8 cellular contexts compared by ENCODE assay signal in genomic region chr1:23799570-23800395, GRCh38. TPM values are rescaled to one million over a fixed set of nuclear protein-coding genes. Genes with fewer than 3 reads are reported as not detected.
DNase-seq lines count a peak whose midpoint lies in the region; ATAC-seq and TF ChIP-seq lines count a peak whose summit lies in the region.

No MANE protein-coding gene starts in this region.

- H3K9me3 ChIP-seq in left lung (no peaks in the 10 kb centered on the region), stomach (no peaks in the 10 kb centered on the region)

- peaks cover 16% of the 10 kb centered on the region for H3K4me1 Mint-ChIP-seq in activated CD4-positive, alpha-beta T cell treated with anti-CD3 and anti-CD28 coated beads, Interleukin-2, amount 10 ng/mL, durations not matched to agents 24 days and 14 days
- H3K4me1 Mint-ChIP-seq in central memory CD8-positive, alpha-beta T cell = peaks cover 19% of the 10 kb centered on the region

- intact Hi-C loops in activated CD4-positive, alpha-beta T cell treated with anti-CD3 and anti-CD28 coated beads, Interleukin-2, amount 10 ng/mL, durations not matched to agents 24 days and 14 days (cut with micrococcal nuclease) = loop anchor here (1.0 kb wide), 2 partner anchors 8 to 21 kb away; partner anchors contain the start of genes LYPLA2 and PITHD1
- intact Hi-C loops in left lung (cut with DNase I) = no loop called here
- intact Hi-C loops in stomach (cut with DNase I; ENCODE audit: low total_unique reads) = no loop called here

- H3K27ac ChIP-seq in left lung (peak overlapping the region; percentile 91 to 92), stomach (peak overlapping the region; percentile 91 to 98 (median 96))

- peak; percentile 77 for DNase-seq in activated CD4-positive, alpha-beta T cell treated with anti-CD3 and anti-CD28 coated beads, Interleukin-2, amount 10 ng/mL, durations not matched to agents 24 days and 14 days
- no peak for DNase-seq in activated CD4-positive, alpha-beta T cell treated with anti-CD3 and anti-CD28 coated beads for 4 hours
- peak; percentile 43 for DNase-seq in RPMI8226
- no peak for DNase-seq in central memory CD8-positive, alpha-beta T cell (ENCODE audit: low spot score in 2 of 2)
- DNase-seq in left lung = peak; percentile 89 to 92
- DNase-seq in stomach = peak; percentile 93

- TF ChIP-seq EP300 in stomach (IDR thresholded peaks at IDR 0.05) = no peak

- H3K27ac Mint-ChIP-seq in activated CD4-positive, alpha-beta T cell treated with anti-CD3 and anti-CD28 coated beads, Interleukin-2, amount 10 ng/mL, durations not matched to agents 24 days and 14 days = peak overlapping the region; percentile 75
- H3K27ac Mint-ChIP-seq in central memory CD8-positive, alpha-beta T cell (ENCODE audit: low read depth) = peak overlapping the region; percentile 67

- H3K4me1 ChIP-seq in left lung (peaks cover 14 to 27% of the 10 kb centered on the region in 2 donors), stomach (peaks cover 50 to 66% (median 59%) of the 10 kb centered on the region in 4 donors)

- H3K4me3 ChIP-seq in left lung (peak overlapping the region; percentile 82 to 86), stomach (peak overlapping the region; percentile 72 to 88 (median 84))

- H3K4me3 Mint-ChIP-seq in activated CD4-positive, alpha-beta T cell treated with anti-CD3 and anti-CD28 coated beads, Interleukin-2, amount 10 ng/mL, durations not matched to agents 24 days and 14 days = peak overlapping the region; percentile 92
- peak overlapping the region; percentile 84 for H3K4me3 Mint-ChIP-seq in central memory CD8-positive, alpha-beta T cell

- H3K9me3 Mint-ChIP-seq in activated CD4-positive, alpha-beta T cell treated with anti-CD3 and anti-CD28 coated beads, Interleukin-2, amount 10 ng/mL, durations not matched to agents 24 days and 14 days = no peaks in the 10 kb centered on the region
- H3K9me3 Mint-ChIP-seq in central memory CD8-positive, alpha-beta T cell = no peaks in the 10 kb centered on the region

- no peaks in the 10 kb centered on the region for H3K27me3 Mint-ChIP-seq in activated CD4-positive, alpha-beta T cell treated with anti-CD3 and anti-CD28 coated beads, Interleukin-2, amount 10 ng/mL, durations not matched to agents 24 days and 14 days
- no peaks in the 10 kb centered on the region for H3K27me3 Mint-ChIP-seq in central memory CD8-positive, alpha-beta T cell

- ATAC-seq in HG02938 (IDR thresholded peaks at IDR 0.05; ENCODE audit: unreplicated experiment) (peak; percentile 8), left lung (peak; percentile 71), HG03565 (IDR thresholded peaks at IDR 0.05; ENCODE audit: unreplicated experiment) (no peak)
- no peak for ATAC-seq in central memory CD8-positive, alpha-beta T cell (replicated peaks; ENCODE audit: extremely low read depth, poor library complexity, severe bottlenecking)

- H3K27me3 ChIP-seq in left lung = no peaks in the 10 kb centered on the region
- no peaks in the 10 kb centered on the region for H3K27me3 ChIP-seq in stomach

- TF ChIP-seq CTCF in left lung (IDR thresholded peaks at IDR 0.05) (no peak), stomach (IDR thresholded peaks at IDR 0.05) (no peak)

- H3K36me3 Mint-ChIP-seq in activated CD4-positive, alpha-beta T cell treated with anti-CD3 and anti-CD28 coated beads, Interleukin-2, amount 10 ng/mL, durations not matched to agents 24 days and 14 days (ENCODE audit: low read depth) = peaks cover 33% of the 10 kb centered on the region
- H3K36me3 Mint-ChIP-seq in central memory CD8-positive, alpha-beta T cell (ENCODE audit: insufficient read depth) = peaks cover 8% of the 10 kb centered on the region

- peak in 2 of 4 donors; percentile 37 to 53 for TF ChIP-seq POLR2A in stomach (IDR thresholded peaks at IDR 0.05)

- 1 to 5% (median 2%) methylated on average over 16 to 47 of the region's 47 CpGs for WGBS in stomach, 5 donors

- H3K36me3 ChIP-seq in left lung (peaks cover 0 to 48% of the 10 kb centered on the region in 2 donors), stomach (peaks cover 14 to 58% (median 46%) of the 10 kb centered on the region in 4 donors)

RNA-seq across cellular contexts. Expression of gene GALE, which starts 0.8 kb away (rescaled TPM):
- 66.3 and 73.5 TPM in 2 replicates for total RNA-seq in activated CD4-positive, alpha-beta T cell treated with anti-CD3 and anti-CD28 coated beads, Interleukin-2, amount 10 ng/mL, durations not matched to agents 24 days and 14 days
- 10 to 100 TPM; 57.5 to 68.0 TPM for total RNA-seq in left lung
- 100 to 1,000 TPM in 3 of 5 donors, 10 to 100 TPM in 2; 34.4 to 401 (median 134) TPM for total RNA-seq in stomach
- 100 to 1,000 TPM; 107 to 443 (median 165) TPM for polyA plus RNA-seq in stomach

RNA-seq across cellular contexts. Expression of gene LYPLA2, which starts 8.8 kb away (rescaled TPM):
- total RNA-seq in activated CD4-positive, alpha-beta T cell treated with anti-CD3 and anti-CD28 coated beads, Interleukin-2, amount 10 ng/mL, durations not matched to agents 24 days and 14 days = 86.2 and 92.4 TPM in 2 replicates
- total RNA-seq in left lung (10 to 100 TPM; 64.2 to 65.8 TPM), stomach (10 to 100 TPM; 29.0 to 84.6 (median 36.2) TPM)
- polyA plus RNA-seq in stomach = 10 to 100 TPM; 61.1 to 85.2 (median 67.6) TPM

RNA-seq across cellular contexts. Expression of gene PITHD1, which starts 21.6 kb away (rescaled TPM):
- total RNA-seq in activated CD4-positive, alpha-beta T cell treated with anti-CD3 and anti-CD28 coated beads, Interleukin-2, amount 10 ng/mL, durations not matched to agents 24 days and 14 days = 83.0 and 88.6 TPM in 2 replicates
- total RNA-seq in left lung = 10 to 100 TPM; 50.3 to 63.8 TPM
- 10 to 100 TPM; 18.1 to 62.0 (median 34.5) TPM for total RNA-seq in stomach
- 10 to 100 TPM; 35.2 to 52.1 (median 47.5) TPM for polyA plus RNA-seq in stomach

RNA-seq across cellular contexts. Expression of gene HMGCL, which starts 25.4 kb away (rescaled TPM):
- total RNA-seq in activated CD4-positive, alpha-beta T cell treated with anti-CD3 and anti-CD28 coated beads, Interleukin-2, amount 10 ng/mL, durations not matched to agents 24 days and 14 days = 20.4 and 20.7 TPM in 2 replicates
- total RNA-seq in left lung (10 to 100 TPM; 34.1 to 51.3 TPM), stomach (10 to 100 TPM in 4 of 5 donors, not detected in 1; 20.1 to 52.7 (median 36.7) TPM)
- polyA plus RNA-seq in stomach = 10 to 100 TPM; 39.8 to 71.0 (median 46.1) TPM

RNA-seq across cellular contexts. Expression of gene ELOA, which starts 56.5 kb away (rescaled TPM):
- total RNA-seq in activated CD4-positive, alpha-beta T cell treated with anti-CD3 and anti-CD28 coated beads, Interleukin-2, amount 10 ng/mL, durations not matched to agents 24 days and 14 days = 51.9 and 54.3 TPM in 2 replicates
- total RNA-seq in left lung (10 to 100 TPM; 48.6 to 50.3 TPM), stomach (10 to 100 TPM in 4 of 5 donors, 1 to 10 TPM in 1; 7.2 to 54.0 (median 32.5) TPM)
- polyA plus RNA-seq in stomach = 10 to 100 TPM; 19.1 to 28.1 (median 22.6) TPM

Comparison
In these comparisons a context has a peak if more than half of its experiments do, and no peak if none do; other contexts are left out.
1. DNase-seq: peak in activated CD4-positive, alpha-beta T cell treated with anti-CD3 and anti-CD28 coated beads, Interleukin-2, amount 10 ng/mL, durations not matched to agents 24 days and 14 days (single experiment), RPMI8226 (single experiment), left lung (2 of 2) and stomach (single experiment); none in activated CD4-positive, alpha-beta T cell treated with anti-CD3 and anti-CD28 coated beads for 4 hours (0 of 2) and central memory CD8-positive, alpha-beta T cell (0 of 2).
2. ATAC-seq: peak in HG02938 (single experiment) and left lung (single experiment); none in central memory CD8-positive, alpha-beta T cell (single experiment) and HG03565 (single experiment).